ENCODE assay signal across 8 cellular contexts in the genomic region with DNA sequence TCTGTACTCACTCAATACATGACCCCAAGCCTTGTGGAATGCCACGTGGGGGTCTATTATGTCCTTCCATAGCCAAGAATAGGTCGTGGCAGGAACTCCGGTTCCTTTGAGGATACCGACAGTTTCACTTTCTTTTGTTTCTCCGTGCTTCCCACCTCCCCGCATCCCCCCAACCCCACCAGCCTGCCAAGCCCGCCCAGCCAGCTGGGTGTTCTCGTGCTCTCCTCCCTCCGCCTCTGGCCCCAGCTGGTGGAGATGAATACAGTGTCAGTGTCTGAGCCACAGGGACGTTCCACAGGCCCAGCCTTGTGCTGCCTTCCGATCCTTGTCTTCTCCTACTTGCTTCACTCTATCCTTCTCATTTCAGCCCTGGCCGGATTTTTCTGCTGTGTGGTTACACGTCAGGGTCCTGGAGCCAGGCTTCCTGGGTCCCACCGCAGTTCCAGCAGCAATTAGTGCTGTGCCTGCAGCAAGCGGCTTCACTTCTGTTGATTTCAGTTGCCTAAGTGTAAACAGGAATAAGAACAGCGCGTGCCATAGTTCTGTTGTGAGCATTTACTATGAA. TPM values are rescaled to one million over a fixed set of nuclear protein-coding genes. Genes with fewer than 3 reads are reported as not detected.
A peak's percentile ranks its signal among the peaks of the same experiment; 100 is the strongest.
DNase-seq lines count a peak whose midpoint lies in the region; ATAC-seq and TF ChIP-seq lines count a peak whose summit lies in the region.

No MANE protein-coding gene starts in this region.

- H3K27ac Mint-ChIP-seq in activated T-cell treated with anti-CD3 and anti-CD28 coated beads, Interleukin-2, amount 50 U/mL, for 24 hours: peak overlapping the region; percentile 57
- peak overlapping the region; percentile 93 for H3K27ac Mint-ChIP-seq in activated B cell treated with CpG ODN at 0.5 μM for 24 hours
- H3K27ac Mint-ChIP-seq in naive B cell: peak overlapping the region in 5 of 6 donors; percentile 61 to 96 (median 88)

- no peak for ATAC-seq in activated B cell treated with CpG ODN at 0.5 μM for 24 hours (ENCODE audit: low read depth)
- ATAC-seq in naive B cell (ENCODE audit: low read depth in 2 of 2): no peak

- no peaks in the 10 kb centered on the region for H3K27me3 Mint-ChIP-seq in activated T-cell treated with anti-CD3 and anti-CD28 coated beads, Interleukin-2, amount 50 U/mL, for 24 hours
- H3K27me3 Mint-ChIP-seq in activated B cell treated with CpG ODN at 0.5 μM for 24 hours (no peaks in the 10 kb centered on the region), naive B cell (no peaks in the 10 kb centered on the region)

- peak overlapping the region; percentile 55 for H3K4me3 Mint-ChIP-seq in activated T-cell treated with anti-CD3 and anti-CD28 coated beads, Interleukin-2, amount 50 U/mL, for 24 hours
- peak overlapping the region; percentile 79 for H3K4me3 Mint-ChIP-seq in activated B cell treated with CpG ODN at 0.5 μM for 24 hours
- peak overlapping the region; percentile 84 to 96 (median 91) for H3K4me3 Mint-ChIP-seq in naive B cell

- no peaks in the 10 kb centered on the region for H3K9me3 Mint-ChIP-seq in activated T-cell treated with anti-CD3 and anti-CD28 coated beads, Interleukin-2, amount 50 U/mL, for 24 hours
- no peaks in the 10 kb centered on the region for H3K9me3 Mint-ChIP-seq in activated B cell treated with CpG ODN at 0.5 μM for 24 hours
- no peaks in the 10 kb centered on the region for H3K9me3 Mint-ChIP-seq in naive B cell

- POLR2A ChIA-PET in activated B cell treated with CpG ODN at 0.5 μM for 24 hours (lab: Charles Lee): interaction anchor here (0.7 to 4.6 kb wide), 7 partner anchors 12 to 460 kb away, joined by 3 to 40 read pairs (median 6); partner anchors contain the start of gene FBXO6

- no peak for TF ChIP-seq CTCF in activated B cell treated with CpG ODN at 0.5 μM for 24 hours (IDR thresholded peaks at IDR 0.05)

- intact Hi-C loops in activated B cell treated with CpG ODN at 0.5 μM for 24 hours (cut with micrococcal nuclease): no loop called here

- DNase-seq in activated T-cell treated with anti-CD3 and anti-CD28 coated beads, Interleukin-2, amount 50 U/mL, for 24 hours: peak; percentile 45
- no peak for DNase-seq in activated T-cell treated with anti-CD3 and anti-CD28 coated beads, Interleukin-2, amount 50 U/mL, for 1 hour
- DNase-seq in activated B cell treated with CpG ODN at 0.5 μM for 24 hours (no peak), fibroblast of peridontal ligament (ENCODE audit: extremely low read depth) (peak; percentile 65), naive B cell (no peak), NCI-H2196 (lab: John Stamatoyannopoulos, UW; ENCODE audit: unreplicated experiment) (no peak), NCI-H446 (lab: John Stamatoyannopoulos, UW) (no peak), SIG-M5 (lab: John Stamatoyannopoulos, UW) (no peak)

- CTCF ChIA-PET in activated B cell treated with CpG ODN at 0.5 μM for 24 hours (lab: Charles Lee): no interaction called here

- peaks cover 5% of the 10 kb centered on the region for H3K36me3 Mint-ChIP-seq in activated T-cell treated with anti-CD3 and anti-CD28 coated beads, Interleukin-2, amount 50 U/mL, for 24 hours (ENCODE audit: low read depth)
- H3K36me3 Mint-ChIP-seq in activated B cell treated with CpG ODN at 0.5 μM for 24 hours (ENCODE audit: low read depth): peaks cover 3% of the 10 kb centered on the region
- no peaks in the 10 kb centered on the region for H3K36me3 Mint-ChIP-seq in naive B cell

- peaks cover 47% of the 10 kb centered on the region for H3K4me1 Mint-ChIP-seq in activated T-cell treated with anti-CD3 and anti-CD28 coated beads, Interleukin-2, amount 50 U/mL, for 24 hours (ENCODE audit: low read depth)
- H3K4me1 Mint-ChIP-seq in activated B cell treated with CpG ODN at 0.5 μM for 24 hours: peaks cover 40% of the 10 kb centered on the region
- H3K4me1 Mint-ChIP-seq in naive B cell: peaks cover 23 to 51% (median 43%) of the 10 kb centered on the region in 3 donors

RNA-seq across cellular contexts. Expression of gene AGTRAP, which starts 4.1 kb away (rescaled TPM):
- total RNA-seq in activated B cell treated with CpG ODN at 0.5 μM for 24 hours: 10.9 and 13.9 TPM in 2 replicates
- 10 to 100 TPM; 37.7 to 51.6 (median 46.5) TPM for polyA plus RNA-seq in naive B cell (ENCODE audit: low read depth in 6 of 6)

RNA-seq across cellular contexts. Expression of gene C1orf167, which starts 30.2 kb away (rescaled TPM):
- total RNA-seq in activated B cell treated with CpG ODN at 0.5 μM for 24 hours: not detected in 2 replicates
- 1 to 10 TPM in 1 of 6 donors, not detected in 5; 2.9 TPM for polyA plus RNA-seq in naive B cell (ENCODE audit: low read depth in 6 of 6)

RNA-seq across cellular contexts. Expression of gene DRAXIN, which starts 40.3 kb away (rescaled TPM):
- 0.17 and 0.18 TPM in 2 replicates for total RNA-seq in activated B cell treated with CpG ODN at 0.5 μM for 24 hours
- under 1 TPM in 5 of 6 donors, not detected in 1; 0.04 to 0.09 (median 0.09) TPM for polyA plus RNA-seq in naive B cell (ENCODE audit: low read depth in 6 of 6)

RNA-seq across cellular contexts. Expression of gene MAD2L2, which starts 50.9 kb away (rescaled TPM):
- 34.4 and 34.9 TPM in 2 replicates for total RNA-seq in activated B cell treated with CpG ODN at 0.5 μM for 24 hours
- 10 to 100 TPM; 43.6 to 75.4 (median 56.2) TPM for polyA plus RNA-seq in naive B cell (ENCODE audit: low read depth in 6 of 6)

Comparison
In these comparisons a context has a peak if more than half of its experiments do, and no peak if none do; other contexts are left out.
1. DNase-seq: peak in activated T-cell treated with anti-CD3 and anti-CD28 coated beads, Interleukin-2, amount 50 U/mL, for 24 hours (single experiment) and fibroblast of peridontal ligament (single experiment); none in activated T-cell treated with anti-CD3 and anti-CD28 coated beads, Interleukin-2, amount 50 U/mL, for 1 hour (single experiment), activated B cell treated with CpG ODN at 0.5 μM for 24 hours (single experiment), naive B cell (single experiment), NCI-H2196 (single experiment), NCI-H446 (0 of 2) and SIG-M5 (single experiment).
2. Peak in every context shown above with its lines, with median percentiles within 50 percentile points of each other: H3K27ac Mint-ChIP-seq and H3K4me3 Mint-ChIP-seq.